1 cellular context compared by ENCODE assay signal in the genomic region with DNA sequence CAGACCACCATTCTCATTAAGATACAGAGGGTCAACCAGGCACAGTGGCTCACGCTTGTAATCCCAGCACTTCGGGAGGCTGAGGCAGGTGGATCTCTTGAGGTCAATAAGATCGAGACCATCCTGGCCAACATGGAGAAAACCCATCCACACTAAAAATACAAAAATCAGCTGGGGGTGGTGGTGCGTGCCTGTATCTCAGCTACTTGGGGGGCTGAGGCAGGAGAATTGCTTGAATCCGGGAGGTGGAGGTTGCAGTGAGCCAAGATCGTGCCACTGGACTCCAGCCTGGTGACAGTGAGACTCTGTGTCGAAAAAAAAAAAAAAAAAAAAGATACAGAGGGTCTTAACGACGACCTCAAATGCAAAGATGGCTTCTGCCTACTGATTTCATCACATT.
DNase-seq lines count a peak whose midpoint lies in the region; TF ChIP-seq lines count a peak whose summit lies in the region.
"Not testable (repeated sequence)": the region's sequence is repeated elsewhere in the genome, so short reads cannot be mapped to it uniquely, and the experiment has no call there.

No MANE protein-coding gene starts in this region.

- peaks cover 56% of the 10 kb centered on the region for H3K27me3 ChIP-seq in BE2C

- not testable (repeated sequence) for H3K4me1 ChIP-seq in BE2C

- H3K9me3 ChIP-seq in BE2C: peaks cover 37% of the 10 kb centered on the region

- peak; percentile 94 for DNase-seq in BE2C

- not testable (repeated sequence) for H3K4me3 ChIP-seq in BE2C (ENCODE audit: low read depth, low read length)

- H3K36me3 ChIP-seq in BE2C: not testable (repeated sequence)

- TF ChIP-seq CTCF in BE2C (IDR thresholded peaks at IDR 0.05; ENCODE audit: low read depth, low read length): not testable (repeated sequence)
